15 cellular contexts compared by ENCODE assay signal in the genomic region with DNA sequence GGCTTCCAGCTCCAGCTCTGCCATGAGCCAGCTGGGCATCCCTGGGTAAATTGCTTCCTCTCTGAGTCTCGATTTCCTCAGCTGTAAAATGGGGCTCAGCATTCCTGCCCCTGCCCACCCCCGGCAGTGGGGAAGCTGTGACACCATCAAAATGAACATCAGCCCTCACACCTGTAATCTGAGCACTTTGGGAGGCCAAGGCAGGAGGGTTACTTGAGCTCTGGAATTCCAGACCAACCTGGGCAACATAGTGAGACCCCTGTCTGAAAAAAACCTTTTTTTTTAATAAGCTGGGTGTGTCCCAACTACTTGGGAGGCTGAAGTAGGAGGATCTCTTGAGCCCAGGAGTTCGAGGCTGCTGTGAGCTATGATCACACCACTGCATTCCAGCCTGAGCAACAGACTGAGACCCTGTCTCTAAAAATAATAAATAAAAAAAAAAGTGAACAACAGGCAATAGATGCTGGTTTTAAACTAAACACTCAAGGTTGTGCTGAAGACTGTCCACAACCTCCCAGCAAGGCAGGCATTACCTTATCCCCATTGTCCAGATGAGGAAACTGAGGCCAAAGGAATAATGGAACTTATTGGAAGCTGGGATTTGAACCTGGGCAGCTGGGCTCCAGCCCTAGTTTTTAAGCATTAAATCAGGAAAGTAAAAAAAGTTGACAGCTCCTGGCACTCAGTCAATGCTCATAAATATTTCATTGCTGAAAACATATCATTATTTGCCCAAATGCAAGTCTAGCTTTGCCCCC. TPM values are rescaled to one million over a fixed set of nuclear protein-coding genes. Genes with fewer than 3 reads are reported as not detected.
DNase-seq lines count a peak whose midpoint lies in the region; ATAC-seq and TF ChIP-seq lines count a peak whose summit lies in the region.
"Had no signal": no experiment of that assay in that cellular context is flagged by ENCODE, and none has a peak within 500 bp of the region (broad histone marks: within the 10 kb centered on the region; RNA-seq: fewer than 3 reads in every experiment).

No MANE protein-coding gene starts in this region.

- no peak overlapping the region for H3K4me2 ChIP-seq in mesenchymal stem cell (ENCODE audit: low read length, poor library complexity, severe bottlenecking)

- H3K4me3 ChIP-seq in esophagus squamous epithelium (no peak overlapping the region), mesenchymal stem cell (ENCODE audit: insufficient read depth in 1 of 2, low read depth in 1 of 2, low read length in 2 of 2) (no peak overlapping the region), upper lobe of right lung (no peak overlapping the region)
- H3K4me3 ChIP-seq: GM12878, Peyer's patch had no signal

- H3K79me1 ChIP-seq in mesenchymal stem cell (replicated peaks; ENCODE audit: low read length, poor library complexity, severe bottlenecking) = peaks cover 9% of the 10 kb centered on the region

- no peak overlapping the region for H3K9ac ChIP-seq in mesenchymal stem cell (ENCODE audit: low read length)

- intact Hi-C loops in natural killer cell (cut with micrococcal nuclease) = no loop called here
- intact Hi-C loops in esophagus squamous epithelium (cut with DNase I) = no loop called here
- intact Hi-C loops in upper lobe of right lung (cut with DNase I) = no loop called here

- no peak overlapping the region for H3K4me3 Mint-ChIP-seq in natural killer cell treated with Interleukin-12 subunit alpha and Interleukin-12 subunit beta and Interleukin-15 and Interleukin-18, amount 100 ng/mL, for 72 hours
- no peak overlapping the region for H3K4me3 Mint-ChIP-seq in natural killer cell

- H2BK120ac ChIP-seq in mesenchymal stem cell (ENCODE audit: low read depth, low read length) = no peak overlapping the region

- H3K36me3 ChIP-seq in esophagus squamous epithelium (no peaks in the 10 kb centered on the region), mesenchymal stem cell (ENCODE audit: control insufficient read depth in 1 of 2, insufficient read depth in 2 of 2, low read depth in 1 of 2, low read length in 2 of 2) (no peaks in the 10 kb centered on the region), upper lobe of right lung (no peaks in the 10 kb centered on the region)
- H3K36me3 ChIP-seq: Peyer's patch had no signal

- H3K18ac ChIP-seq in mesenchymal stem cell (ENCODE audit: low read depth in 1 of 2, low read length in 2 of 2) = no peak overlapping the region

- peak overlapping the region; percentile 7 to 53 for H3K27ac Mint-ChIP-seq in natural killer cell treated with Interleukin-12 subunit alpha and Interleukin-12 subunit beta and Interleukin-15 and Interleukin-18, amount 100 ng/mL, for 72 hours
- no peak overlapping the region for H3K27ac Mint-ChIP-seq in natural killer cell

- TF ChIP-seq CTCF in natural killer cell (IDR thresholded peaks at IDR 0.05) (no peak), esophagus squamous epithelium (IDR thresholded peaks at IDR 0.05) (no peak), upper lobe of right lung (IDR thresholded peaks at IDR 0.05) (no peak)

- no peak for DNase-seq in natural killer cell treated with Interleukin-12 subunit alpha and Interleukin-12 subunit beta and Interleukin-15 and Interleukin-18, amount 100 ng/mL, for 72 hours (ENCODE audit: low spot score)
- DNase-seq in natural killer cell (no peak), esophagus squamous epithelium (lab: John Stamatoyannopoulos, UW) (no peak), mesenchymal stem cell (no peak), upper lobe of right lung (no peak), DMS53 treated with DMSO at 0.1 percent for 48 hours (lab: John Stamatoyannopoulos, UW; ENCODE audit: unreplicated experiment) (no peak)
- DNase-seq in activated T-cell treated with anti-CD3 and anti-CD28 coated beads, Interleukin-2, amount 50 U/mL, for 48 hours = no peak
- DNase-seq: DND-41, NCI-H1105, NCI-H1694, NCI-H510A treated with DMSO at 0.1 percent for 48 hours had no signal

- H3K23ac ChIP-seq in mesenchymal stem cell (ENCODE audit: low read length in 2 of 2) = no peak overlapping the region

- H3K36me3 Mint-ChIP-seq in natural killer cell treated with Interleukin-12 subunit alpha and Interleukin-12 subunit beta and Interleukin-15 and Interleukin-18, amount 100 ng/mL, for 72 hours = peaks cover 4% of the 10 kb centered on the region
- H3K36me3 Mint-ChIP-seq in natural killer cell = no peaks in the 10 kb centered on the region

- H3K27ac ChIP-seq in esophagus squamous epithelium = peak overlapping the region in 3 of 4 donors; percentile 10 to 71 (median 33)
- no peak overlapping the region for H3K27ac ChIP-seq in mesenchymal stem cell (ENCODE audit: low read length, poor library complexity, severe bottlenecking)
- H3K27ac ChIP-seq in upper lobe of right lung = peak overlapping the region; percentile 18
- H3K27ac ChIP-seq: Peyer's patch had no signal

- H3K27me3 ChIP-seq in esophagus squamous epithelium = peaks cover 0 to 50% (median 0%) of the 10 kb centered on the region in 4 donors
- H3K27me3 ChIP-seq in mesenchymal stem cell (ENCODE audit: control insufficient read depth in 1 of 2, insufficient read depth in 1 of 2, low read length in 2 of 2) = peaks cover 8 to 10% of the 10 kb centered on the region in 2 experiments
- peaks cover 11% of the 10 kb centered on the region for H3K27me3 ChIP-seq in upper lobe of right lung
- H3K27me3 ChIP-seq: Peyer's patch had no signal

- H2AFZ ChIP-seq in mesenchymal stem cell (ENCODE audit: low read depth, low read length) = no peak overlapping the region

- no peak overlapping the region for H4K8ac ChIP-seq in mesenchymal stem cell (ENCODE audit: low read length)

- WGBS in esophagus squamous epithelium, 2 donors = 51 to 67% methylated on average over 1 to 2 of the region's 3 CpGs
- WGBS in mesenchymal stem cell = 67% methylated on average over 3 of the region's 3 CpGs

- no peaks in the 10 kb centered on the region for H3K9me3 Mint-ChIP-seq in natural killer cell treated with Interleukin-12 subunit alpha and Interleukin-12 subunit beta and Interleukin-15 and Interleukin-18, amount 100 ng/mL, for 72 hours
- no peaks in the 10 kb centered on the region for H3K9me3 Mint-ChIP-seq in natural killer cell

- H3K4me1 Mint-ChIP-seq in natural killer cell treated with Interleukin-12 subunit alpha and Interleukin-12 subunit beta and Interleukin-15 and Interleukin-18, amount 100 ng/mL, for 72 hours (ENCODE audit: low read depth in 2 of 2) = peaks cover 12 to 16% of the 10 kb centered on the region in 2 donors
- peaks cover 5 to 9% of the 10 kb centered on the region in 2 donors for H3K4me1 Mint-ChIP-seq in natural killer cell

- peak overlapping the region; percentile 34 for H4K91ac ChIP-seq in mesenchymal stem cell (ENCODE audit: low read length)

- H2BK5ac ChIP-seq in mesenchymal stem cell (ENCODE audit: low read depth, low read length, poor library complexity, severe bottlenecking) = no peak overlapping the region

- no peak overlapping the region for H2AK5ac ChIP-seq in mesenchymal stem cell (ENCODE audit: low read length, severe bottlenecking)

- H3K4me1 ChIP-seq in esophagus squamous epithelium = peaks cover 6 to 59% (median 17%) of the 10 kb centered on the region in 3 donors
- peaks cover 16% of the 10 kb centered on the region for H3K4me1 ChIP-seq in mesenchymal stem cell (ENCODE audit: control insufficient read depth, insufficient read depth, low read depth, low read length)
- no peaks in the 10 kb centered on the region for H3K4me1 ChIP-seq in upper lobe of right lung

- peaks cover 14 to 21% of the 10 kb centered on the region in 2 donors for H3K27me3 Mint-ChIP-seq in natural killer cell treated with Interleukin-12 subunit alpha and Interleukin-12 subunit beta and Interleukin-15 and Interleukin-18, amount 100 ng/mL, for 72 hours
- peaks cover 19 to 24% of the 10 kb centered on the region in 2 donors for H3K27me3 Mint-ChIP-seq in natural killer cell (ENCODE audit: low read depth in 2 of 2)

- ATAC-seq in natural killer cell treated with Interleukin-12 subunit alpha and Interleukin-12 subunit beta and Interleukin-15 and Interleukin-18, amount 100 ng/mL, for 72 hours = no peak
- ATAC-seq in natural killer cell (no peak), upper lobe of right lung (no peak), HG02852 (IDR thresholded peaks at IDR 0.05; ENCODE audit: unreplicated experiment) (no peak)

- H2BK15ac ChIP-seq in mesenchymal stem cell (ENCODE audit: low read depth, poor library complexity, severe bottlenecking) = no peak overlapping the region

- H3K14ac ChIP-seq in mesenchymal stem cell (ENCODE audit: low read length in 2 of 2) = no peak overlapping the region

- TF ChIP-seq POLR2A in esophagus squamous epithelium (IDR thresholded peaks at IDR 0.05) = no peak

- H2BK12ac ChIP-seq in mesenchymal stem cell (ENCODE audit: low read length in 2 of 2) = no peak overlapping the region

- H3K9me3 ChIP-seq in esophagus squamous epithelium = no peaks in the 10 kb centered on the region
- H3K9me3 ChIP-seq in mesenchymal stem cell (ENCODE audit: control insufficient read depth, low read length) = no peaks in the 10 kb centered on the region
- H3K9me3 ChIP-seq in upper lobe of right lung = no peaks in the 10 kb centered on the region
- H3K9me3 ChIP-seq: Peyer's patch had no signal

- no peak overlapping the region for H3K4ac ChIP-seq in mesenchymal stem cell (ENCODE audit: low read depth in 1 of 2, low read length in 2 of 2)

RNA-seq across cellular contexts. Expression of a gene that starts 4.3 kb away (rescaled TPM):
- not detected for total RNA-seq in natural killer cell treated with Interleukin-12 subunit alpha and Interleukin-12 subunit beta and Interleukin-15 and Interleukin-18, amount 100 ng/mL, for 72 hours
- not detected for total RNA-seq in natural killer cell
- total RNA-seq in esophagus squamous epithelium = 1 to 10 TPM; 2.8 to 7.5 (median 4.8) TPM
- 2.7 TPM for polyA plus RNA-seq in mesenchymal stem cell (2013, experiment 1 of 2)
- polyA plus RNA-seq in mesenchymal stem cell (2013, experiment 2 of 2) = 2.7 TPM
- 4.5 TPM for total RNA-seq in upper lobe of right lung
- total RNA-seq: A172, GM12878 had no signal
- polyA plus RNA-seq: GM12878 had no signal

RNA-seq across cellular contexts. Expression of a gene that starts 51.4 kb away (rescaled TPM):
- total RNA-seq in natural killer cell treated with Interleukin-12 subunit alpha and Interleukin-12 subunit beta and Interleukin-15 and Interleukin-18, amount 100 ng/mL, for 72 hours = 10 to 100 TPM; 29.7 to 31.2 TPM
- 10 to 100 TPM; 48.6 to 52.8 (median 49.2) TPM for total RNA-seq in natural killer cell
- 100 to 1,000 TPM; 315 to 901 (median 457) TPM for total RNA-seq in esophagus squamous epithelium
- 41.5 TPM for polyA plus RNA-seq in mesenchymal stem cell (2013, experiment 1 of 2)
- polyA plus RNA-seq in mesenchymal stem cell (2013, experiment 2 of 2) = 42.0 TPM
- 44.0 TPM for total RNA-seq in upper lobe of right lung

Comparison
In these comparisons a context has a peak if more than half of its experiments do, and no peak if none do; other contexts are left out.
1. H3K27ac Mint-ChIP-seq: peak in natural killer cell treated with Interleukin-12 subunit alpha and Interleukin-12 subunit beta and Interleukin-15 and Interleukin-18, amount 100 ng/mL, for 72 hours (2 of 2); none in natural killer cell (0 of 2).